Comparison of ENCODE assay signal across 32 cellular contexts in genomic region chr14:82122678-82123077, GRCh38.
"Had no signal": no experiment of that assay in that cellular context is flagged by ENCODE, and none has a peak within 500 bp of the region (broad histone marks: within the 10 kb centered on the region; RNA-seq: fewer than 3 reads in every experiment).

No MANE protein-coding gene starts in this region.

- DNase-seq: activated B cell treated with CpG ODN at 0.5 μM for 24 hours; activated CD4-positive, alpha-beta memory T cell treated with anti-CD3 and anti-CD28 coated beads, Interleukin-2, amount 10 ng/mL, durations not matched to agents 7 days and 5 days; activated CD4-positive, alpha-beta T cell treated with anti-CD3 and anti-CD28 coated beads for 1 hour; activated CD4-positive, alpha-beta T cell treated with anti-CD3 and anti-CD28 coated beads for 36 hours; activated CD4-positive, alpha-beta T cell treated with anti-CD3 and anti-CD28 coated beads for 48 hours; activated CD4-positive, alpha-beta T cell treated with anti-CD3 and anti-CD28 coated beads, Interleukin-2, amount 10 ng/mL, durations not matched to agents 7 days and 5 days; activated CD4-positive, alpha-beta T cell treated with anti-CD3 and anti-CD28 coated beads, Interleukin-2, amount 50 U/mL, for 48 hours; activated CD8-positive, alpha-beta memory T cell treated with anti-CD3 and anti-CD28 coated beads for 24 hours; activated CD8-positive, alpha-beta memory T cell treated with anti-CD3 and anti-CD28 coated beads, Interleukin-2, amount 10 ng/mL, durations not matched to agents 7 days and 5 days; activated CD8-positive, alpha-beta memory T cell treated with anti-CD3 and anti-CD28 coated beads, Interleukin-2, amount 50 U/mL, for 48 hours; activated CD8-positive, alpha-beta T cell treated with anti-CD3 and anti-CD28 coated beads, Interleukin-2, amount 10 ng/mL, durations not matched to agents 7 days and 5 days; activated effector memory CD4-positive, alpha-beta T cell treated with Interleukin-2 at 50 U/mL for 16 hours; activated gamma-delta T cell; activated naive CD4-positive, alpha-beta T cell treated with anti-CD3 and anti-CD28 coated beads, Interleukin-2, amount 10 ng/mL, durations not matched to agents 7 days and 5 days; activated naive CD4-positive, alpha-beta T cell treated with Interleukin-2 at 50 U/mL for 16 hours; activated naive CD8-positive, alpha-beta T cell treated with anti-CD3 and anti-CD28 coated beads, Interleukin-2, amount 10 ng/mL, durations not matched to agents 7 days and 5 days; activated naive CD8-positive, alpha-beta T cell treated with anti-CD3 and anti-CD28 coated beads, Interleukin-2, amount 50 U/mL, for 24 hours; activated T-cell treated with anti-CD3 and anti-CD28 coated beads, Interleukin-2, amount 50 U/mL, for 24 hours; activated T-cell treated with anti-CD3 and anti-CD28 coated beads, Interleukin-2, amount 50 U/mL, for 48 hours; amygdala; anterior cingulate cortex; cerebellar nuclear complex; T-helper 1 cell; T-helper 2 cell; T-helper 9 cell had no signal

- H3K4me3 Mint-ChIP-seq: activated B cell treated with CpG ODN at 0.5 μM for 24 hours; activated CD4-positive, alpha-beta memory T cell treated with anti-CD3 and anti-CD28 coated beads, Interleukin-2, amount 10 ng/mL, durations not matched to agents 7 days and 5 days; activated CD4-positive, alpha-beta T cell treated with anti-CD3 and anti-CD28 coated beads for 36 hours; activated CD4-positive, alpha-beta T cell treated with anti-CD3 and anti-CD28 coated beads, Interleukin-2, amount 10 ng/mL, durations not matched to agents 7 days and 5 days; activated CD8-positive, alpha-beta memory T cell treated with anti-CD3 and anti-CD28 coated beads, Interleukin-2, amount 10 ng/mL, durations not matched to agents 7 days and 5 days; activated CD8-positive, alpha-beta T cell treated with anti-CD3 and anti-CD28 coated beads, Interleukin-2, amount 10 ng/mL, durations not matched to agents 7 days and 5 days; activated naive CD4-positive, alpha-beta T cell treated with anti-CD3 and anti-CD28 coated beads, Interleukin-2, amount 10 ng/mL, durations not matched to agents 7 days and 5 days; activated naive CD4-positive, alpha-beta T cell treated with anti-CD3 and anti-CD28 coated beads, Interleukin-2, amount 50 U/mL, for 24 hours; activated naive CD8-positive, alpha-beta T cell; activated naive CD8-positive, alpha-beta T cell treated with anti-CD3 and anti-CD28 coated beads, Interleukin-2, amount 10 ng/mL, durations not matched to agents 7 days and 5 days; activated naive CD8-positive, alpha-beta T cell treated with anti-CD3 and anti-CD28 coated beads, Interleukin-2, amount 50 U/mL, for 24 hours; activated T-cell treated with anti-CD3 and anti-CD28 coated beads, Interleukin-2, amount 50 U/mL, for 24 hours; brain; central memory CD8-positive, alpha-beta T cell; T-helper 1 cell treated with Interleukin-12 subunit alpha and Interleukin-12 subunit beta and Interleukin-4 antibody, amounts not matched to agents 30 μg/mL and 1 μg/mL, for 36 hours; T-helper 2 cell treated with Interferon-gamma antibody and Interleukin-4, amounts not matched to agents 5 μg/mL and 100 μg/mL, for 36 hours had no signal

- ATAC-seq: activated CD4-positive, alpha-beta T cell treated with anti-CD3 and anti-CD28 coated beads for 36 hours; activated CD8-positive, alpha-beta memory T cell treated with anti-CD3 and anti-CD28 coated beads, Interleukin-2, amount 10 ng/mL, durations not matched to agents 7 days and 5 days; activated CD8-positive, alpha-beta T cell treated with anti-CD3 and anti-CD28 coated beads, Interleukin-2, amount 10 ng/mL, durations not matched to agents 7 days and 5 days; activated naive CD8-positive, alpha-beta T cell treated with anti-CD3 and anti-CD28 coated beads, Interleukin-2, amount 50 U/mL, for 24 hours had no signal

- H3K36me3 Mint-ChIP-seq: activated CD8-positive, alpha-beta memory T cell treated with anti-CD3 and anti-CD28 coated beads, Interleukin-2, amount 10 ng/mL, durations not matched to agents 7 days and 5 days; activated naive CD4-positive, alpha-beta T cell treated with anti-CD3 and anti-CD28 coated beads, Interleukin-2, amount 10 ng/mL, durations not matched to agents 7 days and 5 days; activated naive CD4-positive, alpha-beta T cell treated with anti-CD3 and anti-CD28 coated beads, Interleukin-2, amount 50 U/mL, for 24 hours; activated naive CD8-positive, alpha-beta T cell; activated naive CD8-positive, alpha-beta T cell treated with anti-CD3 and anti-CD28 coated beads, Interleukin-2, amount 10 ng/mL, durations not matched to agents 7 days and 5 days; brain had no signal

- H3K27ac Mint-ChIP-seq: activated B cell treated with CpG ODN at 0.5 μM for 24 hours; activated CD4-positive, alpha-beta memory T cell treated with anti-CD3 and anti-CD28 coated beads, Interleukin-2, amount 10 ng/mL, durations not matched to agents 7 days and 5 days; activated CD4-positive, alpha-beta T cell treated with anti-CD3 and anti-CD28 coated beads for 36 hours; activated CD4-positive, alpha-beta T cell treated with anti-CD3 and anti-CD28 coated beads, Interleukin-2, amount 10 ng/mL, durations not matched to agents 7 days and 5 days; activated CD8-positive, alpha-beta memory T cell treated with anti-CD3 and anti-CD28 coated beads, Interleukin-2, amount 10 ng/mL, durations not matched to agents 7 days and 5 days; activated CD8-positive, alpha-beta T cell treated with anti-CD3 and anti-CD28 coated beads, Interleukin-2, amount 10 ng/mL, durations not matched to agents 7 days and 5 days; activated naive CD4-positive, alpha-beta T cell treated with anti-CD3 and anti-CD28 coated beads, Interleukin-2, amount 10 ng/mL, durations not matched to agents 7 days and 5 days; activated naive CD4-positive, alpha-beta T cell treated with anti-CD3 and anti-CD28 coated beads, Interleukin-2, amount 50 U/mL, for 24 hours; activated naive CD8-positive, alpha-beta T cell; activated naive CD8-positive, alpha-beta T cell treated with anti-CD3 and anti-CD28 coated beads, Interleukin-2, amount 10 ng/mL, durations not matched to agents 7 days and 5 days; activated naive CD8-positive, alpha-beta T cell treated with anti-CD3 and anti-CD28 coated beads, Interleukin-2, amount 50 U/mL, for 24 hours; activated T-cell treated with anti-CD3 and anti-CD28 coated beads, Interleukin-2, amount 50 U/mL, for 24 hours; activated T-helper 2 cell treated with anti-CD3 and anti-CD28 coated beads, Interferon-gamma antibody, Interleukin-2, Interleukin-4, amounts not matched to agents 10 μg/mL and 5 μg/mL and 100 μg/mL, durations not matched to agents 14 hours and 24 hours and 36 hours; T-helper 1 cell treated with Interleukin-12 subunit alpha and Interleukin-12 subunit beta and Interleukin-4 antibody, amounts not matched to agents 30 μg/mL and 1 μg/mL, for 36 hours; T-helper 2 cell treated with Interferon-gamma antibody and Interleukin-4, amounts not matched to agents 5 μg/mL and 100 μg/mL, for 36 hours had no signal

- H3K27me3 Mint-ChIP-seq: activated B cell treated with CpG ODN at 0.5 μM for 24 hours; activated CD4-positive, alpha-beta memory T cell treated with anti-CD3 and anti-CD28 coated beads, Interleukin-2, amount 10 ng/mL, durations not matched to agents 7 days and 5 days; activated CD4-positive, alpha-beta T cell treated with anti-CD3 and anti-CD28 coated beads for 36 hours; activated CD4-positive, alpha-beta T cell treated with anti-CD3 and anti-CD28 coated beads, Interleukin-2, amount 10 ng/mL, durations not matched to agents 7 days and 5 days; activated CD8-positive, alpha-beta memory T cell treated with anti-CD3 and anti-CD28 coated beads, Interleukin-2, amount 10 ng/mL, durations not matched to agents 7 days and 5 days; activated naive CD4-positive, alpha-beta T cell treated with anti-CD3 and anti-CD28 coated beads, Interleukin-2, amount 10 ng/mL, durations not matched to agents 7 days and 5 days; activated naive CD4-positive, alpha-beta T cell treated with anti-CD3 and anti-CD28 coated beads, Interleukin-2, amount 50 U/mL, for 24 hours; activated naive CD8-positive, alpha-beta T cell; activated naive CD8-positive, alpha-beta T cell treated with anti-CD3 and anti-CD28 coated beads, Interleukin-2, amount 10 ng/mL, durations not matched to agents 7 days and 5 days; activated naive CD8-positive, alpha-beta T cell treated with anti-CD3 and anti-CD28 coated beads, Interleukin-2, amount 50 U/mL, for 24 hours; activated T-cell treated with anti-CD3 and anti-CD28 coated beads, Interleukin-2, amount 50 U/mL, for 24 hours; central memory CD8-positive, alpha-beta T cell had no signal

- H3K4me1 Mint-ChIP-seq: activated B cell treated with CpG ODN at 0.5 μM for 24 hours; activated CD4-positive, alpha-beta memory T cell treated with anti-CD3 and anti-CD28 coated beads, Interleukin-2, amount 10 ng/mL, durations not matched to agents 7 days and 5 days; activated CD4-positive, alpha-beta T cell treated with anti-CD3 and anti-CD28 coated beads for 36 hours; activated CD4-positive, alpha-beta T cell treated with anti-CD3 and anti-CD28 coated beads, Interleukin-2, amount 10 ng/mL, durations not matched to agents 7 days and 5 days; activated CD8-positive, alpha-beta memory T cell treated with anti-CD3 and anti-CD28 coated beads, Interleukin-2, amount 10 ng/mL, durations not matched to agents 7 days and 5 days; activated naive CD4-positive, alpha-beta T cell treated with anti-CD3 and anti-CD28 coated beads, Interleukin-2, amount 10 ng/mL, durations not matched to agents 7 days and 5 days; activated naive CD4-positive, alpha-beta T cell treated with anti-CD3 and anti-CD28 coated beads, Interleukin-2, amount 50 U/mL, for 24 hours; activated naive CD8-positive, alpha-beta T cell treated with anti-CD3 and anti-CD28 coated beads, Interleukin-2, amount 10 ng/mL, durations not matched to agents 7 days and 5 days; activated naive CD8-positive, alpha-beta T cell treated with anti-CD3 and anti-CD28 coated beads, Interleukin-2, amount 50 U/mL, for 24 hours; central memory CD8-positive, alpha-beta T cell had no signal

- H3K9me3 Mint-ChIP-seq: activated CD4-positive, alpha-beta T cell treated with anti-CD3 and anti-CD28 coated beads, Interleukin-2, amount 10 ng/mL, durations not matched to agents 7 days and 5 days had no signal
